13 cellular contexts compared by ENCODE assay signal in the genomic region with DNA sequence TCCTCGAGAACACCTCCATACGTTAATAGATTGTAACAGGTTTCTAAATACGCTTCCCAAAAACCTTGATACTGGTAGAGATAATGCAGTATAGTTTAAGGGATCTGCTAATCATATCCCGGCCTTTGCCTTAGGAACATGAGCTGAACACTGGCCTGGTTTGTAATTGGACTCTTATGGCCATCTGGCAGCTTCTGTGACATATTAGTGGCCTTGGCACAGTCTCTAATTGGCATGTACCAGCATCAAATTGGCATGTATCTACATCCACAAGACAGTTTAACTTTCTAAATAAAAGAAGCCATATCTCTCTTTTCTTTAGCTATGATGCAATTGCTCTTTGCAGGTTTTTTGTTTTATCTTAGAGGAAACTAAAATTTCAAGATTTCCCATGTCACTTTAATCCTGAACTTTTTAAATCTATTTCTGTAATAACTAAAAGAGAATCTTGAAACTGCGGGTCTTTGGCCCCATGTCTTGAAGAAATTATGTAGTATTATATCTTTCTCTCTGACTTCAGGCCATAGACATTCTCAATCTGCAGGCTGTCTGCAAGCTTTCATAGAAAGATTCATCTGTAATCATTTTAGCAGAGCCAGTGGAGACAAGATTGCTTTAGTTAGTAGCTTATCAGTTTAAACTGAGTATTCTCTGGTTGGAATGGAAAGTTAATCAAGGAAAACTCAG. TPM values are rescaled to one million over a fixed set of nuclear protein-coding genes. Genes with fewer than 3 reads are reported as not detected.
DNase-seq lines count a peak whose midpoint lies in the region; ATAC-seq and TF ChIP-seq lines count a peak whose summit lies in the region.
"Had no signal": no experiment of that assay in that cellular context is flagged by ENCODE, and none has a peak within 500 bp of the region (broad histone marks: within the 10 kb centered on the region; RNA-seq: fewer than 3 reads in every experiment).

No MANE protein-coding gene starts in this region.

- H3K4me3 ChIP-seq in coronary artery (no peak overlapping the region), muscle layer of duodenum (ENCODE audit: low read depth in 1 of 2, low read length in 2 of 2) (no peak overlapping the region), neural progenitor cell (no peak overlapping the region)
- H3K4me3 ChIP-seq: BLaER1 treated with 17β-estradiol and CSF1 and Interleukin-3, amounts not matched to agents 10 nM and 100 nM; GM23338 had no signal

- no peaks in the 10 kb centered on the region for H3K27me3 ChIP-seq in muscle layer of duodenum (ENCODE audit: low read depth, low read length)
- no peaks in the 10 kb centered on the region for H3K27me3 ChIP-seq in neural progenitor cell
- H3K27me3 ChIP-seq: BLaER1 treated with 17β-estradiol and CSF1 and Interleukin-3, amounts not matched to agents 10 nM and 100 nM; neutrophil had no signal

- H3K27ac ChIP-seq in coronary artery, result peak overlapping the region; percentile 76 to 90
- peak overlapping the region; percentile 19 for H3K27ac ChIP-seq in muscle layer of duodenum (ENCODE audit: low read length)
- H3K27ac ChIP-seq in neural progenitor cell, result no peak overlapping the region
- H3K27ac ChIP-seq: BLaER1 treated with 17β-estradiol and CSF1 and Interleukin-3, amounts not matched to agents 10 nM and 100 nM; neutrophil had no signal

- peaks cover 22% of the 10 kb centered on the region for H3K9me3 Mint-ChIP-seq in neural progenitor cell
- peaks cover 11% of the 10 kb centered on the region for H3K9me3 Mint-ChIP-seq in stimulated activated memory B cell treated with anti-CD40 and anti-IgM and Interleukin-4, amounts not matched to agents 10 μg/mL and 1 μg/mL and 100 μg/mL, for 72 hours

- no peaks in the 10 kb centered on the region for H3F3A ChIP-seq in neural progenitor cell (ENCODE audit: low read depth)

- no peak overlapping the region for H3K9ac ChIP-seq in neural progenitor cell
- H3K9ac ChIP-seq: BLaER1 treated with 17β-estradiol and CSF1 and Interleukin-3, amounts not matched to agents 10 nM and 100 nM had no signal

- TF ChIP-seq CTCF in coronary artery (IDR thresholded peaks at IDR 0.05) (no peak), neural progenitor cell (IDR thresholded peaks at IDR 0.05) (no peak)

- H3K27me3 Mint-ChIP-seq in neural progenitor cell (ENCODE audit: insufficient read depth, low read depth), result no peaks in the 10 kb centered on the region
- no peaks in the 10 kb centered on the region for H3K27me3 Mint-ChIP-seq in stimulated activated memory B cell treated with anti-CD40 and anti-IgM and Interleukin-4, amounts not matched to agents 10 μg/mL and 1 μg/mL and 100 μg/mL, for 72 hours

- ATAC-seq in HG02798 (IDR thresholded peaks at IDR 0.05; ENCODE audit: poor library complexity, unreplicated experiment), result no peak
- no peak for ATAC-seq in stimulated activated memory B cell treated with anti-CD40 and anti-IgM and Interleukin-4, amounts not matched to agents 10 μg/mL and 1 μg/mL and 100 μg/mL, for 72 hours
- ATAC-seq: GM23338 had no signal

- peaks cover 12% of the 10 kb centered on the region for H3K36me3 Mint-ChIP-seq in neural progenitor cell
- H3K36me3 Mint-ChIP-seq in stimulated activated memory B cell treated with anti-CD40 and anti-IgM and Interleukin-4, amounts not matched to agents 10 μg/mL and 1 μg/mL and 100 μg/mL, for 72 hours, result peaks cover 48% of the 10 kb centered on the region

- H3K9me3 ChIP-seq in muscle layer of duodenum (ENCODE audit: control insufficient read depth in 1 of 2, low read length in 2 of 2) (peaks cover 4 to 6% of the 10 kb centered on the region in 2 donors), neural progenitor cell (ENCODE audit: low read depth) (no peaks in the 10 kb centered on the region)
- H3K9me3 ChIP-seq: neutrophil had no signal

- no peaks in the 10 kb centered on the region for H3K4me1 Mint-ChIP-seq in neural progenitor cell
- H3K4me1 Mint-ChIP-seq in stimulated activated memory B cell treated with anti-CD40 and anti-IgM and Interleukin-4, amounts not matched to agents 10 μg/mL and 1 μg/mL and 100 μg/mL, for 72 hours, result no peaks in the 10 kb centered on the region
- H3K4me1 Mint-ChIP-seq: GM23338 had no signal

- H3K4me2 ChIP-seq in neural progenitor cell, result no peak overlapping the region
- H3K4me2 ChIP-seq: BLaER1 treated with 17β-estradiol and CSF1 and Interleukin-3, amounts not matched to agents 10 nM and 100 nM; GM23338 had no signal

- H2AFZ ChIP-seq in neural progenitor cell (replicated peaks), result no peak overlapping the region
- H2AFZ ChIP-seq: GM23338 had no signal

- peak; percentile 7 for DNase-seq in COR-L47 (lab: John Stamatoyannopoulos, UW)
- DNase-seq in NCI-H2081 (lab: John Stamatoyannopoulos, UW), result peak; percentile 78 to 90
- DNase-seq in coronary artery (ENCODE audit: low spot score), result no peak
- no peak for DNase-seq in NCI-H1436 (lab: John Stamatoyannopoulos, UW)
- no peak for DNase-seq in neural progenitor cell (ENCODE audit: low spot score)
- DNase-seq: activated naive CD4-positive, alpha-beta T cell treated with anti-CD3 and anti-CD28 coated beads, Interleukin-2, amount 50 U/mL, for 16 hours; NCI-H526 had no signal

- no peak overlapping the region for H3K27ac Mint-ChIP-seq in neural progenitor cell
- no peak overlapping the region for H3K27ac Mint-ChIP-seq in stimulated activated memory B cell treated with anti-CD40 and anti-IgM and Interleukin-4, amounts not matched to agents 10 μg/mL and 1 μg/mL and 100 μg/mL, for 72 hours
- H3K27ac Mint-ChIP-seq: GM23338 had no signal

- H3K36me3 ChIP-seq in muscle layer of duodenum (ENCODE audit: control insufficient read depth in 1 of 2, insufficient read depth in 2 of 2, low read length in 2 of 2), result no peaks in the 10 kb centered on the region
- H3K36me3 ChIP-seq in neural progenitor cell, result peaks cover 3% of the 10 kb centered on the region
- H3K36me3 ChIP-seq: neutrophil had no signal

- no peaks in the 10 kb centered on the region for H3K79me2 ChIP-seq in neural progenitor cell (ENCODE audit: low read depth)

- peaks cover 0 to 19% of the 10 kb centered on the region in 2 donors for H3K4me1 ChIP-seq in muscle layer of duodenum (ENCODE audit: control insufficient read depth in 1 of 2, insufficient read depth in 2 of 2, low read length in 2 of 2)
- no peaks in the 10 kb centered on the region for H3K4me1 ChIP-seq in neural progenitor cell
- H3K4me1 ChIP-seq: BLaER1 treated with 17β-estradiol and CSF1 and Interleukin-3, amounts not matched to agents 10 nM and 100 nM had no signal

- no peaks in the 10 kb centered on the region for H4K20me1 ChIP-seq in neural progenitor cell (ENCODE audit: low read depth)
- H4K20me1 ChIP-seq: BLaER1 treated with 17β-estradiol and CSF1 and Interleukin-3, amounts not matched to agents 10 nM and 100 nM had no signal

- H3K4me3 Mint-ChIP-seq in neural progenitor cell, result no peak overlapping the region
- no peak overlapping the region for H3K4me3 Mint-ChIP-seq in stimulated activated memory B cell treated with anti-CD40 and anti-IgM and Interleukin-4, amounts not matched to agents 10 μg/mL and 1 μg/mL and 100 μg/mL, for 72 hours
- H3K4me3 Mint-ChIP-seq: GM23338 had no signal

RNA-seq across cellular contexts. Expression of a gene that starts 44.7 kb away (rescaled TPM):
- 0.09 and 0.15 TPM in 2 replicates for total RNA-seq in neural progenitor cell (ENCODE audit: low replicate concordance)
- total RNA-seq: GM23338 had no signal

Comparison
In these comparisons a context has a peak if more than half of its experiments do, and no peak if none do; other contexts are left out.
1. DNase-seq: peak in COR-L47 (single experiment) and NCI-H2081 (2 of 2); none in coronary artery (single experiment), NCI-H1436 (single experiment) and neural progenitor cell (single experiment).